In the genomic region with DNA sequence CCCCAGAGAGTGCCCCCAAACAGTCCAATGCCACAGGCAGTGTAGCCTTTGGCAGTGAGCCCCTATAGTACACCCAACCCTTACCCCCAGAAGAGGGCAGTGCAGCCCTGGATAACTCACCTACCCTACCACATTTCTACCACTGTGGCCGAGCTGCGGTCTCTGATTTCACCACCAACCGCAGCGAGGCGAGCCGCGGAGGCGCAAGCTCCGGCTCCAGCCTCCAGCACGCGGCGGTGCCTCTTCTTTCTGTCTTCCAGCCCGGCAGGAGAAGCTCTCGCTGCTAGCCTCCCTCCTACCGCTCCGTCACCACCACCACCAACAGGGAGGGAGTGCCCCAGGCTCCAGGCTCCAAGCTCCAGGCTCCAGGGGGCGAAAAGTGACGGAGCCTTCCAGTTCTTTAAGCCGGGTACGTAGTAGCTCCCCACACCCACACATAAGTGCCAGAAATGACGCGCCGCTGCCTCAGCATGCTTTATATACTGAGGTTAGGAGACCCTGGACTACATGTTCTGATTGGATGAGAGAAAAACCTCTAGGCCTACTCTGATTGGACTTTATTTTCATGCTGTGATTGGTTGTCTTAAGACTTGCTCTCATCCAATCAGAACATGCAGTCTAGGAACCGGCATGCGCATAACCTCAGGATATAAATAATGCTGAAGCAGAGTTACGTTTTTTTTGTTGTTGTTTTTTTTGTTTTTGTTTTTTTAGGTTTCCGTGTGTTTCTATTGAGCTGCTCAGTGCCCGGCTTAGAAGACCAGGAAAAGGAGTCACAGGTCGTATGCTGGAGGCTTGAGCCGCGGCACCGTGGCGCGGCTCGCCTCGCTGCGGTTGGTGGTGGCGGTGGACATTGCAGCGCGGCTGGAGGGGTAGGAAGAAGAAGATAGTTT, we compare ENCODE assay signal across 1 cellular context.
TF ChIP-seq lines count a peak whose summit lies in the region.

Gene PCAT7 (plus strand): TSS at position 645 of the 893 bp plus-strand sequence.

TF ChIP-seq in IMR-90, 13 proteins besides CTCF, POLR2A, EP300 and RAD21 (continued from another document):
- TF ChIP-seq FOS (IDR thresholded peaks at IDR 0.05; ENCODE audit: low read depth, low read length) (no peak), BHLHE40 (IDR thresholded peaks at IDR 0.05; ENCODE audit: low read depth, low read length) (no peak), MXI1 (IDR thresholded peaks at IDR 0.05; ENCODE audit: borderline replicate concordance, low read depth, low read length) (no peak), NFE2L2 (IDR thresholded peaks at IDR 0.05; ENCODE audit: low read depth, low read length) (no peak)
